18 cellular contexts compared by ENCODE assay signal in genomic region chrX:107135965-107136307, GRCh38. TPM values are rescaled to one million over a fixed set of nuclear protein-coding genes. Genes with fewer than 3 reads are reported as not detected.
DNase-seq lines count a peak whose midpoint lies in the region; ATAC-seq and TF ChIP-seq lines count a peak whose summit lies in the region.
"Had no signal": no experiment of that assay in that cellular context is flagged by ENCODE, and none has a peak within 500 bp of the region (broad histone marks: within the 10 kb centered on the region; RNA-seq: fewer than 3 reads in every experiment).

No MANE protein-coding gene starts in this region.

- no TSS peak for BruUV-seq in HCT116 (replicated peaks; lab: Mats Ljungman, UMichigan)

- H3K27ac Mint-ChIP-seq in activated naive CD4-positive, alpha-beta T cell treated with anti-CD3 and anti-CD28 coated beads, Interleukin-2, amount 10 ng/mL, durations not matched to agents 7 days and 5 days, result peak overlapping the region; percentile 77
- peak overlapping the region; percentile 80 for H3K27ac Mint-ChIP-seq in activated naive CD8-positive, alpha-beta T cell treated with anti-CD3 and anti-CD28 coated beads, Interleukin-2, amount 50 U/mL, for 24 hours
- peak overlapping the region in 1 of 2 donors; percentile 88 for H3K27ac Mint-ChIP-seq in stimulated activated naive CD8-positive, alpha-beta T cell treated with anti-CD3 and anti-CD28 coated beads, Interleukin-15, amount 100 ng/mL, for 72 hours

- H3K27ac ChIP-seq in HCT116 (ENCODE audit: low read depth, low read length), result peak overlapping the region; percentile 90
- H3K27ac ChIP-seq: colonic mucosa, heart left ventricle, lower lobe of right lung had no signal

- no peaks in the 10 kb centered on the region for H3K79me2 ChIP-seq in HCT116 (ENCODE audit: insufficient read depth, low read length)

- POLR2A ChIA-PET in HCT116 (lab: Charles Lee), result no interaction called here

- H3K4me1 ChIP-seq in HCT116 (ENCODE audit: control insufficient read depth in 1 of 2, insufficient read depth in 2 of 2, low read length in 2 of 2), result peaks cover 21 to 37% of the 10 kb centered on the region in 2 experiments
- H3K4me1 ChIP-seq: Caco-2, colonic mucosa, heart left ventricle, lower lobe of right lung had no signal

- H3K36me3 Mint-ChIP-seq in activated naive CD4-positive, alpha-beta T cell treated with anti-CD3 and anti-CD28 coated beads, Interleukin-2, amount 10 ng/mL, durations not matched to agents 7 days and 5 days, result no peaks in the 10 kb centered on the region
- peaks cover 1% of the 10 kb centered on the region for H3K36me3 Mint-ChIP-seq in activated naive CD8-positive, alpha-beta T cell treated with anti-CD3 and anti-CD28 coated beads, Interleukin-2, amount 50 U/mL, for 24 hours (ENCODE audit: low read depth)

- no peaks in the 10 kb centered on the region for H3K9me3 Mint-ChIP-seq in activated naive CD4-positive, alpha-beta T cell treated with anti-CD3 and anti-CD28 coated beads, Interleukin-2, amount 10 ng/mL, durations not matched to agents 7 days and 5 days
- no peaks in the 10 kb centered on the region for H3K9me3 Mint-ChIP-seq in activated naive CD8-positive, alpha-beta T cell treated with anti-CD3 and anti-CD28 coated beads, Interleukin-2, amount 50 U/mL, for 24 hours
- no peaks in the 10 kb centered on the region for H3K9me3 Mint-ChIP-seq in stimulated activated naive CD8-positive, alpha-beta T cell treated with anti-CD3 and anti-CD28 coated beads, Interleukin-15, amount 100 ng/mL, for 72 hours

- no peak for DNase-seq in activated naive CD4-positive, alpha-beta T cell treated with anti-CD3 and anti-CD28 coated beads, Interleukin-2, amount 10 ng/mL, durations not matched to agents 7 days and 5 days
- no peak for DNase-seq in activated naive CD4-positive, alpha-beta T cell treated with anti-CD3 and anti-CD28 coated beads, Interleukin-2, amount 50 U/mL, for 16 hours
- DNase-seq in HCT116 (ENCODE audit: low read depth, low spot score) (no peak), NCI-H748 (lab: John Stamatoyannopoulos, UW; ENCODE audit: unreplicated experiment) (no peak), NCI-H526 treated with DMSO at 0.1 percent for 48 hours (lab: John Stamatoyannopoulos, UW) (no peak)
- DNase-seq in activated naive CD8-positive, alpha-beta T cell treated with anti-CD3 and anti-CD28 coated beads, Interleukin-2, amount 50 U/mL, for 24 hours, result no peak
- DNase-seq in stimulated activated naive CD8-positive, alpha-beta T cell treated with anti-CD3 and anti-CD28 coated beads, Interleukin-15, amount 100 ng/mL, for 72 hours, result no peak
- DNase-seq: Caco-2; colonic mucosa; heart left ventricle; Karpas-422; lower lobe of right lung; NCI-H1048; NCI-H2081 treated with DMSO at 0.1 percent for 48 hours; NCI-H510A; nucleus accumbens; retina; stimulated activated CD4-positive, alpha-beta T cell treated with anti-CD3 and anti-CD28 coated beads, Interleukin-12 subunit alpha, Interleukin-12 subunit beta, amount 100 ng/mL, for 4 hours had no signal

- TF ChIP-seq POLR2A in HCT116 (IDR thresholded peaks at IDR 0.05; ENCODE audit: borderline replicate concordance, extremely low read depth, insufficient read depth, insufficient read length), result no peak

- no peaks in the 10 kb centered on the region for H3K9me2 ChIP-seq in HCT116 (ENCODE audit: insufficient read depth)

- TF ChIP-seq RAD21 in HCT116 (IDR thresholded peaks at IDR 0.05; ENCODE audit: low read depth), result no peak

- no peaks in the 10 kb centered on the region for H3K27me3 Mint-ChIP-seq in activated naive CD4-positive, alpha-beta T cell treated with anti-CD3 and anti-CD28 coated beads, Interleukin-2, amount 10 ng/mL, durations not matched to agents 7 days and 5 days
- H3K27me3 Mint-ChIP-seq in activated naive CD8-positive, alpha-beta T cell treated with anti-CD3 and anti-CD28 coated beads, Interleukin-2, amount 50 U/mL, for 24 hours, result no peaks in the 10 kb centered on the region
- H3K27me3 Mint-ChIP-seq in stimulated activated naive CD8-positive, alpha-beta T cell treated with anti-CD3 and anti-CD28 coated beads, Interleukin-15, amount 100 ng/mL, for 72 hours, result no peaks in the 10 kb centered on the region

- peak overlapping the region; percentile 54 for H3K9ac ChIP-seq in HCT116 (ENCODE audit: low read length)

- no peaks in the 10 kb centered on the region for H3K36me3 ChIP-seq in HCT116 (ENCODE audit: control insufficient read depth in 1 of 2, insufficient read depth in 2 of 2, low read length in 2 of 2)
- H3K36me3 ChIP-seq: colonic mucosa, heart left ventricle, lower lobe of right lung had no signal

- H3K9me3 ChIP-seq in HCT116 (ENCODE audit: control insufficient read depth in 1 of 2, insufficient read depth in 1 of 2, low read depth in 1 of 2, low read length in 2 of 2), result no peaks in the 10 kb centered on the region
- H3K9me3 ChIP-seq: Caco-2, colonic mucosa, heart left ventricle, lower lobe of right lung had no signal

- CTCF ChIA-PET in activated naive CD4-positive, alpha-beta T cell treated with anti-CD3 and anti-CD28 coated beads, Interleukin-2, amount 10 ng/mL, durations not matched to agents 7 days and 5 days (lab: Charles Lee), result no interaction called here
- CTCF ChIA-PET in HCT116 (lab: Charles Lee), result no interaction called here

- H2AFZ ChIP-seq in HCT116 (ENCODE audit: low read depth, low read length, poor library complexity, severe bottlenecking), result no peak overlapping the region

- TF ChIP-seq CTCF in HCT116 (IDR thresholded peaks at IDR 0.05 in 2 of 3, conservative IDR thresholded peaks at IDR 0.05 in 1 of 3; ENCODE audit: borderline replicate concordance in 1 of 3, insufficient read depth in 1 of 3, low read depth in 2 of 3, low read length in 2 of 3), result no peak

- RAD21 ChIA-PET in HCT116 (lab: Charles Lee; ENCODE audit: low non-redundant PET in 1 of 2, low total read pairs in 2 of 2, uncharacterized antibody in 2 of 2, unreplicated experiment in 2 of 2), result no interaction called here

- H3K4me1 Mint-ChIP-seq in activated naive CD4-positive, alpha-beta T cell treated with anti-CD3 and anti-CD28 coated beads, Interleukin-2, amount 10 ng/mL, durations not matched to agents 7 days and 5 days, result peaks cover 16% of the 10 kb centered on the region
- peaks cover 16% of the 10 kb centered on the region for H3K4me1 Mint-ChIP-seq in activated naive CD8-positive, alpha-beta T cell treated with anti-CD3 and anti-CD28 coated beads, Interleukin-2, amount 50 U/mL, for 24 hours
- peaks cover 13% of the 10 kb centered on the region for H3K4me1 Mint-ChIP-seq in stimulated activated naive CD8-positive, alpha-beta T cell treated with anti-CD3 and anti-CD28 coated beads, Interleukin-15, amount 100 ng/mL, for 72 hours

- H3K4me3 ChIP-seq in HCT116 (replicated peaks in 1 of 2; ENCODE audit: low read depth in 1 of 2, low read length in 2 of 2), result peak overlapping the region in 1 of 2 experiments; percentile 47; a peak in 2 of 4 replicates
- H3K4me3 ChIP-seq: colonic mucosa, heart left ventricle, lower lobe of right lung had no signal

- no peaks in the 10 kb centered on the region for H4K20me1 ChIP-seq in HCT116 (ENCODE audit: insufficient read depth)

- H3K27me3 ChIP-seq in HCT116 (ENCODE audit: insufficient read depth, low read length), result no peaks in the 10 kb centered on the region
- H3K27me3 ChIP-seq: colonic mucosa had no signal

- H3K4me2 ChIP-seq in HCT116 (ENCODE audit: low read length), result peak overlapping the region; percentile 73

- intact Hi-C loops in HCT116 (cut with micrococcal nuclease), result loop anchor here (10.0 kb wide), 1 partner anchor 69 kb away; the partner anchor contains the start of genes DNAAF6 and NUP62CL

- H3K4me3 Mint-ChIP-seq in activated naive CD4-positive, alpha-beta T cell treated with anti-CD3 and anti-CD28 coated beads, Interleukin-2, amount 10 ng/mL, durations not matched to agents 7 days and 5 days, result no peak overlapping the region
- peak overlapping the region; percentile 17 for H3K4me3 Mint-ChIP-seq in activated naive CD8-positive, alpha-beta T cell treated with anti-CD3 and anti-CD28 coated beads, Interleukin-2, amount 50 U/mL, for 24 hours
- H3K4me3 Mint-ChIP-seq in stimulated activated naive CD8-positive, alpha-beta T cell treated with anti-CD3 and anti-CD28 coated beads, Interleukin-15, amount 100 ng/mL, for 72 hours, result peak overlapping the region; percentile 56 to 59

- peak; percentile 45 for ATAC-seq in HCT116
- ATAC-seq in activated naive CD8-positive, alpha-beta T cell treated with anti-CD3 and anti-CD28 coated beads, Interleukin-2, amount 50 U/mL, for 24 hours, result no peak
- no peak for ATAC-seq in stimulated activated naive CD8-positive, alpha-beta T cell treated with anti-CD3 and anti-CD28 coated beads, Interleukin-15, amount 100 ng/mL, for 72 hours
- ATAC-seq: heart left ventricle, lower lobe of right lung had no signal

TF ChIP-seq in HCT116, 20 proteins besides CTCF, POLR2A, EP300 and RAD21 (continues in another document):
- TF ChIP-seq CEBPB (IDR thresholded peaks at IDR 0.05; ENCODE audit: low read depth) (no peak), SRF (IDR thresholded peaks at IDR 0.05; ENCODE audit: low read depth) (no peak), FOSL1 (IDR thresholded peaks at IDR 0.05; ENCODE audit: low read depth) (no peak; the same call in 1 of the 2 replicates), POLR2AphosphoS5 (IDR thresholded peaks at IDR 0.05; ENCODE audit: low read depth, low read length) (no peak), TCF7L2 (IDR thresholded peaks at IDR 0.05; ENCODE audit: borderline replicate concordance, extremely low read depth, insufficient read depth, insufficient read length) (no peak), CBX3 (IDR thresholded peaks at IDR 0.05; ENCODE audit: low read depth) (no peak), EZH2phosphoT487 (IDR thresholded peaks at IDR 0.05; ENCODE audit: borderline replicate concordance) (no peak), SIN3A (IDR thresholded peaks at IDR 0.05; ENCODE audit: low read depth) (no peak), EZH2 (IDR thresholded peaks at IDR 0.05) (no peak), YY1 (IDR thresholded peaks at IDR 0.05; ENCODE audit: extremely low read depth, insufficient replicate concordance, low read depth, low read length) (no peak), SP1 (IDR thresholded peaks at IDR 0.05; ENCODE audit: low read depth) (no peak)

RNA-seq across cellular contexts. Expression of gene RBM41, which starts 17.3 kb away (rescaled TPM):
- 20.0 TPM for total RNA-seq in HCT116 (2021; ENCODE audit: unreplicated experiment)
- 5.1 and 7.6 TPM in 2 replicates for polyA plus RNA-seq in HCT116 (2012)
